30 cellular contexts compared by ENCODE assay signal in the genomic region with DNA sequence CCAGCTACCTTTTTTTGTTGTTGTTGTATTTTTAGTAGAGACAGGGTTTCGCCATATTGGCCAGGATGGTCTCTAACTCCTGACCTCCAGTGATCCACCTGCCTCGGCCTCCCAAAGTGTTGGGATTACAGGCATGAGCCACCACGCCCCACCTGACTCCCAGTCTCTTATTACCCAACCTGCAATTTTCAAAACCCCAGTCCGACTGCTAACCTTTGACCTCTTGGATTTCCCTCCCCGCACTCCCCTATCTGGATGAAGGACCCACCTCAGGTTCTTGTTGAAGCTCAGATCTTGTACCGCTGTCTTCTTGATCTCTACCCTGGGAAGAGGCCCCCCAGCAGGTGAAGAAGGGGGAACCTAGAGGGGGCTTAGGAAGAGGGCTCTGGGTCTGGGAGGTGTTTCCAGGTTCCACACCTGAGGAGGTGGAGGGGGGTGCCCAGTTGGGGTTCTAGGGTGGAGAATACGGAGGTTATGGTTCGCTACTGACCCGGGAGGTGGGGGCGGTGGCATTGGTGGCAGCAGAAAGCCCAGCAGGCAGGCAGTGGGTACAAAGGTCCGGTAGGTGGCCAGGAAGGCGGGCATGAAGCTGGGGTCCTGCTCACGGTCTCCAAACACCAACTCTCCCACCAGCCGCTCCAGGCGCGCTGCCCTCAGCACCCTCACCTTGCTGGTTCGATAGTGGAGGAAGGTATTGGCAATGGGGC. TPM values are rescaled to one million over a fixed set of nuclear protein-coding genes. Genes with fewer than 3 reads are reported as not detected.
"Had no signal": no experiment of that assay in that cellular context is flagged by ENCODE, and none has a peak within 500 bp of the region (broad histone marks: within the 10 kb centered on the region; RNA-seq: fewer than 3 reads in every experiment).

No MANE protein-coding gene starts in this region.

- H3K4me3 Mint-ChIP-seq: activated CD4-positive, alpha-beta memory T cell treated with anti-CD3 and anti-CD28 coated beads for 36 hours; activated CD4-positive, alpha-beta T cell treated with anti-CD3 and anti-CD28 coated beads, Interleukin-2, amount 10 ng/mL, durations not matched to agents 24 days and 14 days; activated naive CD4-positive, alpha-beta T cell treated with anti-CD3 and anti-CD28 coated beads for 36 hours; activated T-helper 1 cell treated with anti-CD3 and anti-CD28 coated beads, Interleukin-12 subunit alpha, Interleukin-12 subunit beta, Interleukin-2, Interleukin-4 antibody, amounts not matched to agents 30 ng/mL and 10 ng/mL and 1 ng/mL, durations not matched to agents 14 hours and 24 hours and 36 hours; stimulated activated memory B cell treated with anti-CD40 and anti-IgM and Interleukin-4, amounts not matched to agents 10 μg/mL and 1 μg/mL and 100 μg/mL, for 72 hours; stimulated activated naive CD8-positive, alpha-beta T cell treated with anti-CD3 and anti-CD28 coated beads, Interleukin-15, amount 100 ng/mL, for 72 hours had no signal

- DNase-seq: activated CD4-positive, alpha-beta memory T cell treated with anti-CD3 and anti-CD28 coated beads for 36 hours; activated CD4-positive, alpha-beta T cell treated with anti-CD3 and anti-CD28 coated beads, Interleukin-2, amount 10 ng/mL, durations not matched to agents 24 days and 14 days; activated CD4-positive, CD25-positive, alpha-beta regulatory T cell treated with anti-CD3 and anti-CD28 coated beads, Interleukin-2, amount 50 U/mL, for 72 hours; activated CD8-positive, alpha-beta memory T cell treated with anti-CD3 and anti-CD28 coated beads, Interleukin-2, amount 50 U/mL, for 4 hours; activated effector memory CD4-positive, alpha-beta T cell treated with anti-CD3 and anti-CD28 coated beads, Interleukin-2, amount 50 U/mL, for 16 hours; activated naive CD4-positive, alpha-beta T cell treated with anti-CD3 and anti-CD28 coated beads for 36 hours; activated T-cell treated with anti-CD3 and anti-CD28 coated beads, Interleukin-2, amount 50 U/mL, for 1 hour; amniotic stem cell; central memory CD4-positive, alpha-beta T cell; gastrocnemius medialis; glutamatergic neuron; left ventricle myocardium inferior; naive B cell; stimulated activated CD4-positive, alpha-beta T cell treated with anti-CD3 and anti-CD28 coated beads, Interleukin-1b, Interleukin-23, amount 100 ng/mL, for 48 hours; stimulated activated CD4-positive, alpha-beta T cell treated with anti-CD3 and anti-CD28 coated beads, Interleukin-4, amount 100 ng/mL, for 4 hours; stimulated activated CD8-positive, alpha-beta memory T cell treated with anti-CD3 and anti-CD28 coated beads, Interleukin-4, amount 100 ng/mL, for 48 hours; stimulated activated naive CD8-positive, alpha-beta T cell treated with anti-CD3 and anti-CD28 coated beads, Interleukin-15, amount 100 ng/mL, for 72 hours; substantia nigra; T1000; upper lobe of left lung; WERI-Rb-1 had no signal

- H3K36me3 Mint-ChIP-seq: activated CD4-positive, alpha-beta memory T cell treated with anti-CD3 and anti-CD28 coated beads for 36 hours; naive B cell; stimulated activated memory B cell treated with anti-CD40 and anti-IgM and Interleukin-4, amounts not matched to agents 10 μg/mL and 1 μg/mL and 100 μg/mL, for 72 hours had no signal

- H3K27ac Mint-ChIP-seq: activated CD4-positive, alpha-beta memory T cell treated with anti-CD3 and anti-CD28 coated beads for 36 hours; activated CD4-positive, alpha-beta T cell treated with anti-CD3 and anti-CD28 coated beads, Interleukin-2, amount 10 ng/mL, durations not matched to agents 24 days and 14 days; activated naive CD4-positive, alpha-beta T cell treated with anti-CD3 and anti-CD28 coated beads for 36 hours; activated T-helper 1 cell treated with anti-CD3 and anti-CD28 coated beads, Interleukin-12 subunit alpha, Interleukin-12 subunit beta, Interleukin-2, Interleukin-4 antibody, amounts not matched to agents 30 ng/mL and 10 ng/mL and 1 ng/mL, durations not matched to agents 14 hours and 24 hours and 36 hours; stimulated activated memory B cell treated with anti-CD40 and anti-IgM and Interleukin-4, amounts not matched to agents 10 μg/mL and 1 μg/mL and 100 μg/mL, for 72 hours; stimulated activated naive CD8-positive, alpha-beta T cell treated with anti-CD3 and anti-CD28 coated beads, Interleukin-15, amount 100 ng/mL, for 72 hours had no signal

- H3K9me3 Mint-ChIP-seq: activated CD4-positive, alpha-beta memory T cell treated with anti-CD3 and anti-CD28 coated beads for 36 hours; activated CD4-positive, alpha-beta T cell treated with anti-CD3 and anti-CD28 coated beads, Interleukin-2, amount 10 ng/mL, durations not matched to agents 24 days and 14 days; activated naive CD4-positive, alpha-beta T cell treated with anti-CD3 and anti-CD28 coated beads for 36 hours; activated T-helper 1 cell treated with anti-CD3 and anti-CD28 coated beads, Interleukin-12 subunit alpha, Interleukin-12 subunit beta, Interleukin-2, Interleukin-4 antibody, amounts not matched to agents 30 ng/mL and 10 ng/mL and 1 ng/mL, durations not matched to agents 14 hours and 24 hours and 36 hours; stimulated activated memory B cell treated with anti-CD40 and anti-IgM and Interleukin-4, amounts not matched to agents 10 μg/mL and 1 μg/mL and 100 μg/mL, for 72 hours; stimulated activated naive CD8-positive, alpha-beta T cell treated with anti-CD3 and anti-CD28 coated beads, Interleukin-15, amount 100 ng/mL, for 72 hours had no signal

- H3K4me2 ChIP-seq: smooth muscle cell had no signal

- H3K27me3 ChIP-seq: vagina had no signal

- H3K27ac ChIP-seq: epithelial cell of prostate, gastrocnemius medialis, left ventricle myocardium inferior, upper lobe of left lung, vagina, WERI-Rb-1 had no signal

- H3K36me3 ChIP-seq: gastrocnemius medialis, left ventricle myocardium inferior, upper lobe of left lung, vagina, WERI-Rb-1 had no signal

- ATAC-seq: gastrocnemius medialis; stimulated activated memory B cell treated with anti-CD40 and anti-IgM and Interleukin-4, amounts not matched to agents 10 μg/mL and 1 μg/mL and 100 μg/mL, for 72 hours; stimulated activated naive CD8-positive, alpha-beta T cell treated with anti-CD3 and anti-CD28 coated beads, Interleukin-15, amount 100 ng/mL, for 72 hours had no signal

- H3K4me3 ChIP-seq: gastrocnemius medialis, left ventricle myocardium inferior, lung, smooth muscle cell, upper lobe of left lung, vagina had no signal

- H3K9me3 ChIP-seq: gastrocnemius medialis, left ventricle myocardium inferior, upper lobe of left lung, vagina had no signal

RNA-seq across cellular contexts. Expression of gene RGL3, which starts 2.6 kb away (rescaled TPM):
- total RNA-seq: activated CD4-positive, alpha-beta memory T cell treated with anti-CD3 and anti-CD28 coated beads for 36 hours; activated CD4-positive, alpha-beta T cell treated with anti-CD3 and anti-CD28 coated beads, Interleukin-2, amount 10 ng/mL, durations not matched to agents 24 days and 14 days; activated CD8-positive, alpha-beta memory T cell treated with anti-CD3 and anti-CD28 coated beads for 36 hours; activated naive CD4-positive, alpha-beta T cell treated with anti-CD3 and anti-CD28 coated beads for 36 hours; activated T-helper 1 cell treated with anti-CD3 and anti-CD28 coated beads, Interleukin-12 subunit alpha, Interleukin-12 subunit beta, Interleukin-2, Interleukin-4 antibody, amounts not matched to agents 30 ng/mL and 10 ng/mL and 1 ng/mL, durations not matched to agents 14 hours and 24 hours and 36 hours; T-helper 1 cell treated with Interleukin-12 subunit alpha and Interleukin-12 subunit beta and Interleukin-4 antibody, amounts not matched to agents 30 ng/mL and 1 ng/mL, for 36 hours had no signal

RNA-seq across cellular contexts. Expression of gene ODAD3, which starts 18.4 kb away (rescaled TPM):
- total RNA-seq: activated T-helper 1 cell treated with anti-CD3 and anti-CD28 coated beads, Interleukin-12 subunit alpha, Interleukin-12 subunit beta, Interleukin-2, Interleukin-4 antibody, amounts not matched to agents 30 ng/mL and 10 ng/mL and 1 ng/mL, durations not matched to agents 14 hours and 24 hours and 36 hours; gastrocnemius medialis; osteocyte; smooth muscle cell; T-helper 1 cell treated with Interleukin-12 subunit alpha and Interleukin-12 subunit beta and Interleukin-4 antibody, amounts not matched to agents 30 ng/mL and 1 ng/mL, for 36 hours; vagina had no signal
